8 cellular contexts compared by ENCODE assay signal in genomic region chr12:6450091-6450868, GRCh38. TPM values are rescaled to one million over a fixed set of nuclear protein-coding genes. Genes with fewer than 3 reads are reported as not detected.
A peak's percentile ranks its signal among the peaks of the same experiment; 100 is the strongest.
DNase-seq lines count a peak whose midpoint lies in the region; ATAC-seq and FAIRE-seq lines count a peak whose summit lies in the region.

No MANE protein-coding gene starts in this region.

- no peaks in the 10 kb centered on the region for H3K36me3 ChIP-seq in iPS-20b (ENCODE audit: insufficient read depth, low read depth, low read length)

- H3K36me3 Mint-ChIP-seq in activated T-cell treated with anti-CD3 and anti-CD28 coated beads, Interleukin-2, amount 50 U/mL, for 72 hours (ENCODE audit: insufficient read depth in 2 of 2) = peaks cover 18 to 38% of the 10 kb centered on the region in 2 donors
- peaks cover 69% of the 10 kb centered on the region for H3K36me3 Mint-ChIP-seq in stimulated activated memory B cell treated with anti-CD40 and anti-IgM and Interleukin-4, amounts not matched to agents 10 μg/mL and 1 μg/mL and 100 μg/mL, for 72 hours

- peak overlapping the region; percentile 79; the same call in 1 of the 2 replicates for H3K9ac ChIP-seq in iPS-20b (ENCODE audit: low read depth, low read length)

- no peak for DNase-seq in HTR-8/SVneo (ENCODE audit: insufficient read length, low spot score)
- DNase-seq in activated T-cell treated with anti-CD3 and anti-CD28 coated beads, Interleukin-2, amount 50 U/mL, for 72 hours = no peak
- DNase-seq in NCI-H526 (lab: John Stamatoyannopoulos, UW) = no peak

- H3K4me1 ChIP-seq in iPS-20b (ENCODE audit: insufficient read depth, low read length) = peaks cover 30% of the 10 kb centered on the region

- H3K9me3 ChIP-seq in iPS-20b (ENCODE audit: insufficient read depth, low read depth, low read length) = no peaks in the 10 kb centered on the region

- no peak for ATAC-seq in activated T-cell treated with anti-CD3 and anti-CD28 coated beads, Interleukin-2, amount 50 U/mL, for 72 hours (replicated peaks in 1 of 2)
- ATAC-seq in stimulated activated memory B cell treated with anti-CD40 and anti-IgM and Interleukin-4, amounts not matched to agents 10 μg/mL and 1 μg/mL and 100 μg/mL, for 72 hours = no peak
- no peak for ATAC-seq in GM19395 (IDR thresholded peaks at IDR 0.05; ENCODE audit: unreplicated experiment)
- no peak for ATAC-seq in GM19328 (IDR thresholded peaks at IDR 0.05; ENCODE audit: unreplicated experiment)
- no peak for ATAC-seq in HG03354 (IDR thresholded peaks at IDR 0.05; ENCODE audit: poor library complexity, severe bottlenecking, unreplicated experiment)

- no peaks in the 10 kb centered on the region for H3K9me3 Mint-ChIP-seq in activated T-cell treated with anti-CD3 and anti-CD28 coated beads, Interleukin-2, amount 50 U/mL, for 72 hours
- no peaks in the 10 kb centered on the region for H3K9me3 Mint-ChIP-seq in stimulated activated memory B cell treated with anti-CD40 and anti-IgM and Interleukin-4, amounts not matched to agents 10 μg/mL and 1 μg/mL and 100 μg/mL, for 72 hours

- H3K27ac ChIP-seq in iPS-20b (ENCODE audit: low read length) = peak overlapping the region; percentile 2

- H3K4me1 Mint-ChIP-seq in activated T-cell treated with anti-CD3 and anti-CD28 coated beads, Interleukin-2, amount 50 U/mL, for 72 hours (ENCODE audit: low read depth) = peaks cover 86% of the 10 kb centered on the region
- H3K4me1 Mint-ChIP-seq in stimulated activated memory B cell treated with anti-CD40 and anti-IgM and Interleukin-4, amounts not matched to agents 10 μg/mL and 1 μg/mL and 100 μg/mL, for 72 hours = peaks cover 65% of the 10 kb centered on the region

- H3K27me3 Mint-ChIP-seq in activated T-cell treated with anti-CD3 and anti-CD28 coated beads, Interleukin-2, amount 50 U/mL, for 72 hours (ENCODE audit: low read depth) = no peaks in the 10 kb centered on the region
- no peaks in the 10 kb centered on the region for H3K27me3 Mint-ChIP-seq in stimulated activated memory B cell treated with anti-CD40 and anti-IgM and Interleukin-4, amounts not matched to agents 10 μg/mL and 1 μg/mL and 100 μg/mL, for 72 hours

- peak overlapping the region; percentile 99 for H3K27ac Mint-ChIP-seq in activated T-cell treated with anti-CD3 and anti-CD28 coated beads, Interleukin-2, amount 50 U/mL, for 72 hours
- peak overlapping the region; percentile 83 for H3K27ac Mint-ChIP-seq in stimulated activated memory B cell treated with anti-CD40 and anti-IgM and Interleukin-4, amounts not matched to agents 10 μg/mL and 1 μg/mL and 100 μg/mL, for 72 hours

- peak overlapping the region; percentile 57; the same call in 1 of the 2 replicates for H3K4me3 ChIP-seq in iPS-20b (ENCODE audit: low read length)

- FAIRE-seq in HTR-8/SVneo (lab: Jason Lieb, UNC) = peak; percentile 81

- peak overlapping the region; percentile 100 for H3K4me3 Mint-ChIP-seq in activated T-cell treated with anti-CD3 and anti-CD28 coated beads, Interleukin-2, amount 50 U/mL, for 72 hours
- peak overlapping the region; percentile 97 for H3K4me3 Mint-ChIP-seq in stimulated activated memory B cell treated with anti-CD40 and anti-IgM and Interleukin-4, amounts not matched to agents 10 μg/mL and 1 μg/mL and 100 μg/mL, for 72 hours

- no peaks in the 10 kb centered on the region for H3K27me3 ChIP-seq in iPS-20b (ENCODE audit: insufficient read depth, low read length)

RNA-seq across cellular contexts. Expression of gene TAPBPL, which starts 1.6 kb away (rescaled TPM):
- 10 to 100 TPM; 26.0 to 29.6 TPM for total RNA-seq in activated T-cell treated with anti-CD3 and anti-CD28 coated beads, Interleukin-2, amount 50 U/mL, for 72 hours

RNA-seq across cellular contexts. Expression of gene CD27, which starts 5.5 kb away (rescaled TPM):
- total RNA-seq in activated T-cell treated with anti-CD3 and anti-CD28 coated beads, Interleukin-2, amount 50 U/mL, for 72 hours = 10 to 100 TPM; 53.1 to 90.5 TPM

RNA-seq across cellular contexts. Expression of gene VAMP1, which starts 20.2 kb away (rescaled TPM):
- total RNA-seq in activated T-cell treated with anti-CD3 and anti-CD28 coated beads, Interleukin-2, amount 50 U/mL, for 72 hours = 10 to 100 TPM; 51.2 to 53.1 TPM

RNA-seq across cellular contexts. Expression of gene MRPL51, which starts 42.8 kb away (rescaled TPM):
- total RNA-seq in activated T-cell treated with anti-CD3 and anti-CD28 coated beads, Interleukin-2, amount 50 U/mL, for 72 hours = 100 to 1,000 TPM; 170 to 179 TPM

RNA-seq across cellular contexts. Expression of gene NCAPD2, which starts 43.6 kb away (rescaled TPM):
- total RNA-seq in activated T-cell treated with anti-CD3 and anti-CD28 coated beads, Interleukin-2, amount 50 U/mL, for 72 hours = 100 to 1,000 TPM; 156 to 168 TPM
